ENCODE assay signal across 11 cellular contexts in genomic region chr11:76671626-76672309, GRCh38. TPM values are rescaled to one million over a fixed set of nuclear protein-coding genes. Genes with fewer than 3 reads are reported as not detected.
A peak's percentile ranks its signal among the peaks of the same experiment; 100 is the strongest.
DNase-seq lines count a peak whose midpoint lies in the region; ATAC-seq and TF ChIP-seq lines count a peak whose summit lies in the region.
"Had no signal": no experiment of that assay in that cellular context is flagged by ENCODE, and none has a peak within 500 bp of the region (broad histone marks: within the 10 kb centered on the region; RNA-seq: fewer than 3 reads in every experiment).

No MANE protein-coding gene starts in this region.

- H3K27me3 Mint-ChIP-seq in central memory CD8-positive, alpha-beta T cell = peaks cover 16% of the 10 kb centered on the region
- H3K27me3 Mint-ChIP-seq in natural killer cell (ENCODE audit: low read depth in 2 of 2) = peaks cover 12 to 18% of the 10 kb centered on the region in 2 donors

- ATAC-seq in heart left ventricle = no peak
- no peak for ATAC-seq in left cardiac atrium
- no peak for ATAC-seq in central memory CD8-positive, alpha-beta T cell (replicated peaks; ENCODE audit: extremely low read depth, poor library complexity, severe bottlenecking)
- no peak for ATAC-seq in natural killer cell
- no peak for ATAC-seq in HG03469 (IDR thresholded peaks at IDR 0.05; ENCODE audit: unreplicated experiment)

- H3K9me3 ChIP-seq in heart left ventricle (no peaks in the 10 kb centered on the region), vagina (no peaks in the 10 kb centered on the region)
- H3K9me3 ChIP-seq: pancreas had no signal

- DNase-seq in heart left ventricle (peak in 1 of 5 donors; percentile 23), left cardiac atrium (no peak), natural killer cell (no peak), vagina (ENCODE audit: extremely low spot score in 2 of 2) (no peak), SIG-M5 treated with dmso at 0.1 percent for 504 hours (lab: John Stamatoyannopoulos, UW; ENCODE audit: unreplicated experiment) (no peak), NCI-H226 (no peak)
- no peak for DNase-seq in central memory CD8-positive, alpha-beta T cell (ENCODE audit: low spot score in 2 of 2)
- DNase-seq: HCEC 1CT, islet precursor cell had no signal

- WGBS in heart left ventricle, 4 donors = 91 to 98% (median 93%) methylated on average over 4 to 5 of the region's 5 CpGs

- H3K9me3 Mint-ChIP-seq in central memory CD8-positive, alpha-beta T cell = no peaks in the 10 kb centered on the region
- H3K9me3 Mint-ChIP-seq in natural killer cell = no peaks in the 10 kb centered on the region

- H3K27ac Mint-ChIP-seq in central memory CD8-positive, alpha-beta T cell (ENCODE audit: low read depth) = peak overlapping the region; percentile 38
- H3K27ac Mint-ChIP-seq in natural killer cell = peak overlapping the region in 1 of 2 donors; percentile 87

- H3K27me3 ChIP-seq in heart left ventricle = peaks cover 0 to 12% (median 0%) of the 10 kb centered on the region in 9 donors
- H3K27me3 ChIP-seq in vagina = no peaks in the 10 kb centered on the region

- no peaks in the 10 kb centered on the region for H3K36me3 Mint-ChIP-seq in central memory CD8-positive, alpha-beta T cell (ENCODE audit: insufficient read depth)
- H3K36me3 Mint-ChIP-seq in natural killer cell = no peaks in the 10 kb centered on the region

- intact Hi-C loops in heart left ventricle (cut with DNase I) (loop anchor here in 3 of 10 donors (2.0 to 5.0 kb wide), 5 partner anchors 35 to 93 kb away; no protein-coding TSS in a partner anchor), left cardiac atrium (cut with DNase I) (loop anchor here in 1 of 2 donors (5.0 to 10.0 kb wide), 2 partner anchors 59 to 97 kb away; no protein-coding TSS in a partner anchor), natural killer cell (cut with micrococcal nuclease) (loop anchor here (5.0 kb wide), 1 partner anchor 44 kb away; no protein-coding TSS in a partner anchor), vagina (cut with DNase I) (loop anchor here (10.0 kb wide), 1 partner anchor 67 kb away; no protein-coding TSS in a partner anchor)

- H3K27ac ChIP-seq in heart left ventricle = peak overlapping the region; percentile 78 to 95 (median 90)
- H3K27ac ChIP-seq in vagina = peak overlapping the region; percentile 86
- H3K27ac ChIP-seq: pancreas had no signal

- TF ChIP-seq POLR2A in heart left ventricle (IDR thresholded peaks at IDR 0.05) (no peak), vagina (IDR thresholded peaks at IDR 0.05) (no peak)

- H3K4me1 Mint-ChIP-seq in central memory CD8-positive, alpha-beta T cell = peaks cover 27% of the 10 kb centered on the region
- peaks cover 20 to 37% of the 10 kb centered on the region in 2 donors for H3K4me1 Mint-ChIP-seq in natural killer cell

- TF ChIP-seq CTCF in heart left ventricle (IDR thresholded peaks at IDR 0.05) = no peak
- no peak for TF ChIP-seq CTCF in natural killer cell (IDR thresholded peaks at IDR 0.05)
- no peak for TF ChIP-seq CTCF in vagina (IDR thresholded peaks at IDR 0.05)

- peak overlapping the region; percentile 56 for H3K4me3 Mint-ChIP-seq in central memory CD8-positive, alpha-beta T cell
- peak overlapping the region; percentile 79 for H3K4me3 Mint-ChIP-seq in natural killer cell

- H3K4me3 ChIP-seq in heart left ventricle (peak overlapping the region in 3 of 12 donors; percentile 73 to 76 (median 74)), vagina (no peak overlapping the region)

- H3K4me1 ChIP-seq in heart left ventricle (peaks cover 0 to 50% (median 32%) of the 10 kb centered on the region in 12 donors), vagina (peaks cover 47% of the 10 kb centered on the region)
- H3K4me1 ChIP-seq: pancreas had no signal

- H3K36me3 ChIP-seq in heart left ventricle = no peaks in the 10 kb centered on the region
- H3K36me3 ChIP-seq in vagina = no peaks in the 10 kb centered on the region
- H3K36me3 ChIP-seq: pancreas had no signal

RNA-seq across cellular contexts. Expression of gene LRRC32, which starts 1.2 kb away (rescaled TPM):
- total RNA-seq in heart left ventricle (10 to 100 TPM; 20.1 to 67.1 (median 26.9) TPM), left cardiac atrium (10 to 100 TPM; 43.8 to 88.2 TPM), natural killer cell (1 to 10 TPM in 2 of 3 donors, under 1 TPM in 1; 0.14 to 1.4 (median 1.4) TPM), vagina (66.3 TPM)
- polyA plus RNA-seq in heart left ventricle = 10 to 100 TPM; 46.4 to 79.0 TPM

Comparison
In these comparisons a context has a peak if more than half of its experiments do, and no peak if none do; other contexts are left out.
1. RNA of gene LRRC32, which starts 1.2 kb away (total RNA-seq): 43.8 to 88.2 TPM in left cardiac atrium, 66.3 TPM in vagina (single experiment) and 20.1 to 67.1 TPM in heart left ventricle; 0.14 to 1.4 TPM in natural killer cell; every median in the first group is over 4 times any median in the second.